8 cellular contexts compared by ENCODE assay signal in the genomic region with DNA sequence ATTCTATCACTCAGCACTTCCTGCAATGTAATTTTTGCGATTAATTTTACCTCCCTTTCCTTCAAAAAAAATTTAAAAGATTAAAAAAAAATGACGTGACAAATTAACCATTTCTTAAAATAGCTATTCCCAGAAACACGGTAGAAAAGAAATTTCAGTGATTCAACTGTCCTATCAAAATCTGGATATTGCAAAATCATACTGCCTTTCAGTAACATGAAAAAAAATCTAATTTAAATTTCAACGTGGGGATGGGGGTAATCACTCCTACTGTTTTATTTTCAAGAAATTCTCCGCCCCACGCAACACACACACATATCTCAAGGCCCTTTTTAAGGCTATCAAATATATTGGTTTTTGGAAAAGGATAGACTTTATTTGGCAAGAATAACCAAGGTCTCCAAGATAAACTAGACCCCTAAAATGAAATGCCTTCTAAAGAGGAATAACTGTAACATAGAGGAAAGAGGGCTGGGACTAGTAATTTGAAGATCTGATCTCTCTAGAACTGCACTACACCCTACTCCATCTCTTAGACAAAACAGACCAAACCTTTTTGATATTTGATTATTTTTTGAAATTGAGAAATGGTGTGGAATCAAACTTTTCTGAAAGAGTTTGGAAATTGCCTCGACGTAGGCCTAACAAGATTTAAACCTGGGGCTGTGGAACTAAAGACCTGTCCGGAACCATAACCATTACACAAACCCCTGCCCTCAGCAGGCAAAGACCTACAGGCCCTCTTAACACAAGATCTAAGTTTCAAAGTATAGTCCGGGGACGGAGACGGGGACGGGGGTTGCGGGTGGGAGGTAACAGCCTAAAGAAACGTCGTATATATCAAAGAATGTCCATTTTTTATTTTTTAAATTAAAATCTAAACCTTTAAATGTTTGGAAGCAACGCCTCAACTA. TPM values are rescaled to one million over a fixed set of nuclear protein-coding genes. Genes with fewer than 3 reads are reported as not detected.
DNase-seq lines count a peak whose midpoint lies in the region; ATAC-seq, FAIRE-seq and TF ChIP-seq lines count a peak whose summit lies in the region.

No MANE protein-coding gene starts in this region.

- H3K4me1 ChIP-seq in PC-3 (ENCODE audit: insufficient read depth, low read length), result peaks cover 18% of the 10 kb centered on the region
- peaks cover 11 to 13% of the 10 kb centered on the region in 2 donors for H3K4me1 ChIP-seq in duodenal mucosa (ENCODE audit: control insufficient read depth in 1 of 2, insufficient read depth in 2 of 2, low read length in 2 of 2)
- peaks cover 34% of the 10 kb centered on the region for H3K4me1 ChIP-seq in mononuclear cell (ENCODE audit: insufficient read depth, low read length)

- intact Hi-C loops in PC-3 (cut with micrococcal nuclease), result loop anchor here (1.0 to 5.0 kb wide), 2 partner anchors 47 to 263 kb away; no protein-coding TSS in a partner anchor

- H3K4me2 ChIP-seq in PC-3 (ENCODE audit: low read length), result peak overlapping the region; percentile 92

- peak overlapping the region; percentile 71 for H3K9ac ChIP-seq in PC-3 (ENCODE audit: low read length)
- H3K9ac ChIP-seq in duodenal mucosa (ENCODE audit: low read depth in 1 of 2, low read length in 2 of 2), result peak overlapping the region; percentile 38 to 75

- TF ChIP-seq CTCF in PC-3 (conservative IDR thresholded peaks at IDR 0.05; ENCODE audit: low read depth, low read length), result no peak
- TF ChIP-seq CTCF in omental fat pad (IDR thresholded peaks at IDR 0.05), result no peak

- no peak for FAIRE-seq in frontal cortex (lab: Jason Lieb, UNC)

- H4K20me1 ChIP-seq in PC-3 (ENCODE audit: low read length), result no peaks in the 10 kb centered on the region

- peak; percentile 5; the same call in 1 of the 2 replicates for ATAC-seq in PC-3
- no peak for ATAC-seq in HG03196 (IDR thresholded peaks at IDR 0.05; ENCODE audit: unreplicated experiment)
- no peak for ATAC-seq in omental fat pad (ENCODE audit: low FRiP score)

- H2AFZ ChIP-seq in PC-3 (ENCODE audit: low read length), result peak overlapping the region; percentile 81

- H3K4me3 ChIP-seq in PC-3 (ENCODE audit: low read length) (peak overlapping the region; percentile 74), duodenal mucosa (ENCODE audit: low read depth in 1 of 2, low read length in 2 of 2) (peak overlapping the region; percentile 68 to 81), mononuclear cell (ENCODE audit: low read length) (peak overlapping the region; percentile 95)

- POLR2A ChIA-PET in PC-3 (lab: Charles Lee; ENCODE audit: unreplicated experiment), result no interaction called here

- TSS peak; percentile 52 for BruUV-seq in PC-3 (replicated peaks; lab: Mats Ljungman, UMichigan)

- H3F3A ChIP-seq in PC-3 (ENCODE audit: low read length, unreplicated experiment), result no peaks in the 10 kb centered on the region

- H3K27me3 ChIP-seq in PC-3 (ENCODE audit: low read length) (no peaks in the 10 kb centered on the region), duodenal mucosa (ENCODE audit: control insufficient read depth in 1 of 2, insufficient read depth in 2 of 2, low read length in 2 of 2) (no peaks in the 10 kb centered on the region), mononuclear cell (ENCODE audit: insufficient read depth, low read length) (no peaks in the 10 kb centered on the region)

- CTCF ChIA-PET in PC-3 (lab: Charles Lee), result no interaction called here

- H3K9me3 ChIP-seq in PC-3 (ENCODE audit: low read length) (no peaks in the 10 kb centered on the region), duodenal mucosa (ENCODE audit: control insufficient read depth in 1 of 2, low read length in 2 of 2) (no peaks in the 10 kb centered on the region), mononuclear cell (ENCODE audit: low read depth, low read length) (no peaks in the 10 kb centered on the region)

- H3K36me3 ChIP-seq in PC-3 (ENCODE audit: low read depth, low read length) (peaks cover 4% of the 10 kb centered on the region; the same call in 1 of the 2 replicates), duodenal mucosa (ENCODE audit: control insufficient read depth in 1 of 2, insufficient read depth in 2 of 2, low read length in 2 of 2) (no peaks in the 10 kb centered on the region)

- H3K27ac ChIP-seq in PC-3 (ENCODE audit: low read length), result no peak overlapping the region
- H3K27ac ChIP-seq in duodenal mucosa (ENCODE audit: low read depth, low read length), result peak overlapping the region; percentile 94

- H3K9me2 ChIP-seq in PC-3 (replicated peaks; ENCODE audit: low read length), result no peaks in the 10 kb centered on the region

- DNase-seq in NCI-H524 treated with DMSO at 0.1 percent for 48 hours (lab: John Stamatoyannopoulos, UW) (peak; percentile 14), NCI-H524 (lab: John Stamatoyannopoulos, UW) (no peak), PC-3 (no peak), omental fat pad (ENCODE audit: low spot score) (no peak), frontal cortex (ENCODE audit: low spot score in 2 of 2) (no peak)

- peaks cover 37% of the 10 kb centered on the region for H3K79me2 ChIP-seq in PC-3 (ENCODE audit: low read length)

RNA-seq across cellular contexts. Expression of gene ARNT, which starts 0.9 kb away (rescaled TPM):
- 16.7 and 18.5 TPM in 2 replicates for total RNA-seq in PC-3 (2014; rRNA removed)
- total RNA-seq in mononuclear cell, result 38.5 TPM
- 10 to 100 TPM; 45.0 to 75.0 (median 58.3) TPM for total RNA-seq in omental fat pad
- total RNA-seq in frontal cortex, result 14.7 TPM

RNA-seq across cellular contexts. Expression of gene CTXND2, which starts 11.5 kb away (rescaled TPM):
- total RNA-seq in PC-3 (2014; rRNA removed), result not detected in 2 replicates
- total RNA-seq in mononuclear cell, result not detected
- not detected for total RNA-seq in omental fat pad
- total RNA-seq in frontal cortex, result not detected

RNA-seq across cellular contexts. Expression of gene SETDB1, which starts 50.7 kb away (rescaled TPM):
- total RNA-seq in PC-3 (2014; rRNA removed) (35.4 and 42.4 TPM in 2 replicates), mononuclear cell (47.3 TPM), omental fat pad (10 to 100 TPM; 23.7 to 32.9 (median 27.8) TPM), frontal cortex (62.8 TPM)
